24 cellular contexts compared by ENCODE assay signal in genomic region chrX:133482345-133483041, GRCh38.
DNase-seq lines count a peak whose midpoint lies in the region; ATAC-seq and TF ChIP-seq lines count a peak whose summit lies in the region.
"Had no signal": no experiment of that assay in that cellular context is flagged by ENCODE, and none has a peak within 500 bp of the region (broad histone marks: within the 10 kb centered on the region; RNA-seq: fewer than 3 reads in every experiment).

No MANE protein-coding gene starts in this region.

- ATAC-seq in foreskin keratinocyte, result no peak
- no peak for ATAC-seq in activated T-cell treated with anti-CD3 and anti-CD28 coated beads, Interleukin-2, amount 50 U/mL, for 72 hours (replicated peaks in 1 of 2)
- ATAC-seq: stimulated activated naive CD8-positive, alpha-beta T cell treated with anti-CD3 and anti-CD28 coated beads, Interleukin-15, Interleukin-2, amounts not matched to agents 100 U/mL and 50 U/mL, for 24 hours; T-helper 17 cell had no signal

- in situ Hi-C loops in GM13976 (cut with MboI; ENCODE audit: low sequenced_read_pairs, unreplicated experiment), result no loop called here

- H3K27ac Mint-ChIP-seq in brain, result peak overlapping the region in 3 of 5 experiments; percentile 25 to 58 (median 54)
- no peak overlapping the region for H3K27ac Mint-ChIP-seq in activated T-cell treated with anti-CD3 and anti-CD28 coated beads, Interleukin-2, amount 50 U/mL, for 72 hours
- H3K27ac Mint-ChIP-seq: activated CD4-positive, alpha-beta memory T cell treated with anti-CD3 and anti-CD28 coated beads for 36 hours; activated naive CD8-positive, alpha-beta T cell; T-helper 17 cell had no signal

- DNase-seq in GM03348 (ENCODE audit: low spot score), result peak; percentile 5
- peak; percentile 10 to 39 for DNase-seq in foreskin keratinocyte
- peak; percentile 2 for DNase-seq in retinal pigment epithelial cell (ENCODE audit: low read depth)
- no peak for DNase-seq in GM13976 (ENCODE audit: low spot score)
- DNase-seq in ascending aorta (ENCODE audit: low spot score in 2 of 2), result no peak
- no peak for DNase-seq in stimulated activated CD4-positive, alpha-beta T cell treated with anti-CD3 and anti-CD28 coated beads, Interleukin-1b, Interleukin-23, amount 100 ng/mL, for 48 hours
- DNase-seq in activated T-cell treated with anti-CD3 and anti-CD28 coated beads, Interleukin-2, amount 50 U/mL, for 72 hours, result no peak
- DNase-seq: activated CD4-positive, alpha-beta memory T cell treated with anti-CD3 and anti-CD28 coated beads for 36 hours; activated T-cell treated with anti-CD3 and anti-CD28 coated beads, Interleukin-2, amount 50 U/mL, for 1 hour; esophagus squamous epithelium; hypothalamus; KG1; kidney; NCI-H1105; NCI-H2107; NCI-H526 treated with DMSO at 0.1 percent for 48 hours; retina; SHP77 treated with DMSO at 0.1 percent for 48 hours; stimulated activated naive CD8-positive, alpha-beta T cell treated with anti-CD3 and anti-CD28 coated beads, Interleukin-15, Interleukin-2, amounts not matched to agents 100 U/mL and 50 U/mL, for 24 hours; T-helper 17 cell had no signal

- H3K27me3 Mint-ChIP-seq in brain, result peaks cover 2% of the 10 kb centered on the region
- peaks cover 23% of the 10 kb centered on the region for H3K27me3 Mint-ChIP-seq in activated T-cell treated with anti-CD3 and anti-CD28 coated beads, Interleukin-2, amount 50 U/mL, for 72 hours (ENCODE audit: low read depth)
- H3K27me3 Mint-ChIP-seq: activated naive CD8-positive, alpha-beta T cell; T-helper 17 cell had no signal

- no peaks in the 10 kb centered on the region for H3K36me3 Mint-ChIP-seq in brain
- no peaks in the 10 kb centered on the region for H3K36me3 Mint-ChIP-seq in activated T-cell treated with anti-CD3 and anti-CD28 coated beads, Interleukin-2, amount 50 U/mL, for 72 hours (ENCODE audit: insufficient read depth in 2 of 2)
- H3K36me3 Mint-ChIP-seq: activated CD4-positive, alpha-beta memory T cell treated with anti-CD3 and anti-CD28 coated beads for 36 hours; activated naive CD8-positive, alpha-beta T cell had no signal

- H3K27ac ChIP-seq in foreskin keratinocyte (no peak overlapping the region), ascending aorta (no peak overlapping the region)
- H3K27ac ChIP-seq: VCaP had no signal

- TF ChIP-seq CTCF in brain (conservative IDR thresholded peaks at IDR 0.05) (no peak), foreskin keratinocyte (conservative IDR thresholded peaks at IDR 0.05) (no peak), retinal pigment epithelial cell (conservative IDR thresholded peaks at IDR 0.05; ENCODE audit: low read depth, low read length) (no peak), GM13976 (IDR thresholded peaks at IDR 0.05; ENCODE audit: borderline replicate concordance, control extremely low read depth, extremely low read depth, insufficient read depth, missing control alignments) (no peak), ascending aorta (IDR thresholded peaks at IDR 0.05) (no peak)

- H3K9me3 ChIP-seq in ascending aorta, result no peaks in the 10 kb centered on the region
- H3K9me3 ChIP-seq: esophagus squamous epithelium had no signal

- peaks cover 8% of the 10 kb centered on the region for H3K4me1 Mint-ChIP-seq in brain
- H3K4me1 Mint-ChIP-seq in activated T-cell treated with anti-CD3 and anti-CD28 coated beads, Interleukin-2, amount 50 U/mL, for 72 hours (ENCODE audit: low read depth), result no peaks in the 10 kb centered on the region
- H3K4me1 Mint-ChIP-seq: neural crest cell, T-helper 17 cell had no signal

- H3K9me3 Mint-ChIP-seq in brain, result peaks cover 0 to 12% (median 4%) of the 10 kb centered on the region in 5 experiments
- peaks cover 2% of the 10 kb centered on the region in 2 donors for H3K9me3 Mint-ChIP-seq in activated T-cell treated with anti-CD3 and anti-CD28 coated beads, Interleukin-2, amount 50 U/mL, for 72 hours
- H3K9me3 Mint-ChIP-seq: activated CD4-positive, alpha-beta memory T cell treated with anti-CD3 and anti-CD28 coated beads for 36 hours had no signal

- intact Hi-C loops in ascending aorta (cut with DNase I), result no loop called here

- H3K4me3 ChIP-seq in retinal pigment epithelial cell (ENCODE audit: low read length), result no peak overlapping the region
- H3K4me3 ChIP-seq in ascending aorta, result no peak overlapping the region
- H3K4me3 ChIP-seq: esophagus squamous epithelium had no signal

- H3K27me3 ChIP-seq in foreskin keratinocyte (no peaks in the 10 kb centered on the region), ascending aorta (no peaks in the 10 kb centered on the region)
- H3K27me3 ChIP-seq: esophagus squamous epithelium had no signal

- no peaks in the 10 kb centered on the region for H3K36me3 ChIP-seq in ascending aorta
- H3K36me3 ChIP-seq: esophagus squamous epithelium had no signal

- H3K4me1 ChIP-seq in foreskin keratinocyte (no peaks in the 10 kb centered on the region), ascending aorta (no peaks in the 10 kb centered on the region)
- H3K4me1 ChIP-seq: esophagus squamous epithelium had no signal

- H3K4me3 Mint-ChIP-seq in brain, result no peak overlapping the region
- no peak overlapping the region for H3K4me3 Mint-ChIP-seq in activated T-cell treated with anti-CD3 and anti-CD28 coated beads, Interleukin-2, amount 50 U/mL, for 72 hours
- H3K4me3 Mint-ChIP-seq: activated CD4-positive, alpha-beta memory T cell treated with anti-CD3 and anti-CD28 coated beads for 36 hours; activated naive CD8-positive, alpha-beta T cell; neural crest cell; T-helper 17 cell had no signal

Comparison
In these comparisons a context has a peak if more than half of its experiments do, and no peak if none do; other contexts are left out.
1. DNase-seq: peak in GM03348 (single experiment), foreskin keratinocyte (2 of 2) and retinal pigment epithelial cell (single experiment); none in GM13976 (single experiment), ascending aorta (0 of 2), stimulated activated CD4-positive, alpha-beta T cell treated with anti-CD3 and anti-CD28 coated beads, Interleukin-1b, Interleukin-23, amount 100 ng/mL, for 48 hours (single experiment) and activated T-cell treated with anti-CD3 and anti-CD28 coated beads, Interleukin-2, amount 50 U/mL, for 72 hours (0 of 2).